Comparison of ENCODE assay signal across 8 cellular contexts in genomic region chr14:75660630-75661498, GRCh38. TPM values are rescaled to one million over a fixed set of nuclear protein-coding genes. Genes with fewer than 3 reads are reported as not detected.
A peak's percentile ranks its signal among the peaks of the same experiment; 100 is the strongest.
DNase-seq lines count a peak whose midpoint lies in the region; ATAC-seq, FAIRE-seq and TF ChIP-seq lines count a peak whose summit lies in the region.

ERG28 (minus strand) TSS chr14:75660876; CDS start chr14:75657502, 3,374 bp downstream.
TTLL5 (plus strand) TSS chr14:75661246; CDS start chr14:75663150, 1,904 bp downstream.

- peaks cover 0 to 8% of the 10 kb centered on the region in 2 donors for H3K36me3 ChIP-seq in small intestine (ENCODE audit: control insufficient read depth in 2 of 2, insufficient read depth in 2 of 2, low read length in 2 of 2)

- H3K4me1 ChIP-seq in small intestine (ENCODE audit: control insufficient read depth in 2 of 2, insufficient read depth in 1 of 2, low read depth in 1 of 2, low read length in 1 of 2): peaks cover 2 to 3% of the 10 kb centered on the region in 2 donors

- POLR2A ChIA-PET in AG04449 (lab: Yijun Ruan, JAX): interaction anchor here (0.6 to 1.7 kb wide), 2 partner anchors 15 to 24 kb away, joined by 3 to 4 read pairs; no protein-coding TSS in a partner anchor

- FAIRE-seq in small intestine (lab: Jason Lieb, UNC): peak; percentile 5

- WGBS in small intestine, 3 donors: 0% methylated on average over 56 to 60 of the region's 60 CpGs

- H3K27me3 ChIP-seq in small intestine (ENCODE audit: control insufficient read depth in 2 of 2, insufficient read depth in 2 of 2, low read length in 2 of 2): no peaks in the 10 kb centered on the region

- peak within 1 kb of the TSS; percentile 79 to 93 for H3K27ac ChIP-seq in small intestine (ENCODE audit: low read depth in 1 of 2, low read length in 1 of 2)

- TF ChIP-seq CTCF in AG04449 (IDR thresholded peaks at IDR 0.05; ENCODE audit: insufficient read depth, low read length, missing control alignments) (no peak), WI38 (IDR thresholded peaks at IDR 0.05; ENCODE audit: low read depth, low read length) (no peak), cardiac fibroblast (IDR thresholded peaks at IDR 0.05; ENCODE audit: low read depth, low read length) (no peak)

- peak; percentile 93 for DNase-seq in AG04449 (ENCODE audit: low read depth, low spot score)
- peak; percentile 99 for DNase-seq in NCI-H2227 treated with DMSO at 0.1 percent for 48 hours (lab: John Stamatoyannopoulos, UW)
- DNase-seq in cardiac fibroblast (ENCODE audit: low read depth in 2 of 2): peak; percentile 99 to 100
- DNase-seq in iPS-NIHi11 (ENCODE audit: low spot score): peak; percentile 99
- peak; percentile 99 for DNase-seq in small intestine

- CTCF ChIA-PET in AG04449 (lab: Yijun Ruan, JAX): interaction anchor here (1.0 to 17.3 kb wide), 8 partner anchors 9 to 323 kb away, joined by 3 to 896 read pairs (median 6); partner anchors contain the start of gene FLVCR2

- no peaks in the 10 kb centered on the region for H3K9me3 ChIP-seq in small intestine (ENCODE audit: control insufficient read depth, low read depth)

- H3K4me3 ChIP-seq in AG04449 (ENCODE audit: low read depth, low read length) (peak within 1 kb of the TSS; percentile 98), WI38 (ENCODE audit: low read depth, low read length) (peak within 1 kb of the TSS; percentile 92), cardiac fibroblast (replicated peaks in 1 of 2; ENCODE audit: low read depth in 2 of 2, low read length in 2 of 2) (peak within 1 kb of the TSS; percentile 98), small intestine (ENCODE audit: low read depth in 1 of 2, low read length in 2 of 2) (peak within 1 kb of the TSS; percentile 74 to 82)

- ATAC-seq in GM18907 (IDR thresholded peaks at IDR 0.05; ENCODE audit: unreplicated experiment) (peak; percentile 95), HG03159 (IDR thresholded peaks at IDR 0.05; ENCODE audit: unreplicated experiment) (peak; percentile 91)

RNA-seq across cellular contexts. Expression of gene ERG28, which starts in this region (rescaled TPM):
- 10 to 100 TPM in 1 of 3 donors, 1 to 10 TPM in 2; 4.1 to 26.8 (median 6.0) TPM for polyA plus RNA-seq in small intestine

RNA-seq across cellular contexts. Expression of gene TTLL5, which starts in this region (rescaled TPM):
- polyA plus RNA-seq in small intestine: 10 to 100 TPM in 1 of 3 donors, 1 to 10 TPM in 2; 4.6 to 12.1 (median 4.9) TPM

Comparison
In these comparisons a context has a peak if more than half of its experiments do, and no peak if none do; other contexts are left out.
1. Peak in every context shown above with its lines: DNase-seq, ATAC-seq, H3K4me3 ChIP-seq and H3K27ac ChIP-seq.